ENCODE assay signal across 1 cellular context in genomic region chr11:62671604-62672528, GRCh38.
TF ChIP-seq lines count a peak whose summit lies in the region.

Gene LBHD1, minus strand, starts transcription at chr11:62672267. Its CDS starts 2,236 bp downstream, at chr11:62670031.
A gene with protein sequence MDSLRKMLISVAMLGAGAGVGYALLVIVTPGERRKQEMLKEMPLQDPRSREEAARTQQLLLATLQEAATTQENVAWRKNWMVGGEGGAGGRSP (plus strand): TSS chr11:62671673. CDS start chr11:62671746, 73 bp downstream.

TF ChIP-seq in HepG2, 621 proteins besides CTCF, POLR2A, EP300 and RAD21 (continued from another document):
- TF ChIP-seq ZNF407 (CRISPR knock-in tag; IDR thresholded peaks at IDR 0.05; ENCODE audit: not compliant biosample characterization) (peak; percentile 30), XRCC5 (optimal IDR thresholded peaks at IDR 0.05; ENCODE audit: low read length) (peak; percentile 80), SKI (IDR thresholded peaks at IDR 0.05; ENCODE audit: partially characterized antibody) (no peak), TARDBP (CRISPR knock-in tag; IDR thresholded peaks at IDR 0.05) (peak; percentile 50; the same call in 1 of the 2 replicates), ZNF317 (CRISPR knock-in tag; IDR thresholded peaks at IDR 0.05) (no peak), ZFP41 (CRISPR knock-in tag; IDR thresholded peaks at IDR 0.05; ENCODE audit: borderline replicate concordance) (peak; percentile 79; the same call in 1 of the 2 replicates), TRIM24 (CRISPR knock-in tag; IDR thresholded peaks at IDR 0.05) (no peak), SPEN (CRISPR knock-in tag; IDR thresholded peaks at IDR 0.05; ENCODE audit: low read depth) (peak; percentile 92), ZNF775 (CRISPR knock-in tag; IDR thresholded peaks at IDR 0.05; ENCODE audit: borderline replicate concordance) (no peak), GABPA (IDR thresholded peaks at IDR 0.05; ENCODE audit: low read depth, low read length) (peak; percentile 51), GABPA (CRISPR knock-in tag; IDR thresholded peaks at IDR 0.05; ENCODE audit: low read depth) (peak; percentile 88), FOXO1 (CRISPR knock-in tag; IDR thresholded peaks at IDR 0.05) (peak; percentile 2; the same call in 1 of the 2 replicates), ZNF768 (CRISPR knock-in tag; IDR thresholded peaks at IDR 0.05) (peak; percentile 65; the same call in 1 of the 2 replicates), DR1 (CRISPR knock-in tag; IDR thresholded peaks at IDR 0.05) (peak; percentile 70), HDAC2 (CRISPR knock-in tag; IDR thresholded peaks at IDR 0.05) (peak; percentile 48; the same call in 1 of the 2 replicates), CBX1 (IDR thresholded peaks at IDR 0.05; ENCODE audit: low read depth) (no peak), NFRKB (IDR thresholded peaks at IDR 0.05) (no peak), ATF1 (CRISPR knock-in tag; IDR thresholded peaks at IDR 0.05) (no peak)
- TF ChIP-seq, protein P1, sequence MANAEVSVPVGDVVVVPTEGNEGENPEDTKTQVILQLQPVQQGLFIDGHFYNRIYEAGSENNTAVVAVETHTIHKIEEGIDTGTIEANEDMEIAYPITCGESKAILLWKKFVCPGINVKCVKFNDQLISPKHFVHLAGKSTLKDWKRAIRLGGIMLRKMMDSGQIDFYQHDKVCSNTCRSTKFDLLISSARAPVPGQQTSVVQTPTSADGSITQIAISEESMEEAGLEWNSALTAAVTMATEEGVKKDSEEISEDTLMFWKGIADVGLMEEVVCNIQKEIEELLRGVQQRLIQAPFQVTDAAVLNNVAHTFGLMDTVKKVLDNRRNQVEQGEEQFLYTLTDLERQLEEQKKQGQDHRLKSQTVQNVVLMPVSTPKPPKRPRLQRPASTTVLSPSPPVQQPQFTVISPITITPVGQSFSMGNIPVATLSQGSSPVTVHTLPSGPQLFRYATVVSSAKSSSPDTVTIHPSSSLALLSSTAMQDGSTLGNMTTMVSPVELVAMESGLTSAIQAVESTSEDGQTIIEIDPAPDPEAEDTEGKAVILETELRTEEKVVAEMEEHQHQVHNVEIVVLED (CRISPR knock-in tag; IDR thresholded peaks at IDR 0.05; ENCODE audit: borderline replicate concordance): peak; percentile 63; the same call in 1 of the 2 replicates
- TF ChIP-seq, protein P2, sequence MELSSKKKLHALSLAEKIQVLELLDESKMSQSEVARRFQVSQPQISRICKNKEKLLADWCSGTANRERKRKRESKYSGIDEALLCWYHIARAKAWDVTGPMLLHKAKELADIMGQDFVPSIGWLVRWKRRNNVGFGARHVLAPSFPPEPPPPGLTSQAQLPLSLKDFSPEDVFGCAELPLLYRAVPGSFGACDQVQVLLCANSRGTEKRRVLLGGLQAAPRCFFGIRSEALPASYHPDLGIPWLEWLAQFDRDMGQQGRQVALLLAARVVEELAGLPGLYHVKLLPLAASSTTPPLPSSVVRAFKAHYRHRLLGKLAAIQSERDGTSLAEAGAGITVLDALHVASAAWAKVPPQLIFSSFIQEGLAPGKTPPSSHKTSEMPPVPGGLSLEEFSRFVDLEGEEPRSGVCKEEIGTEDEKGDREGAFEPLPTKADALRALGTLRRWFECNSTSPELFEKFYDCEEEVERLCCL (CRISPR knock-in tag; IDR thresholded peaks at IDR 0.05; ENCODE audit: borderline replicate concordance): peak; percentile 88
- TF ChIP-seq, protein P3, sequence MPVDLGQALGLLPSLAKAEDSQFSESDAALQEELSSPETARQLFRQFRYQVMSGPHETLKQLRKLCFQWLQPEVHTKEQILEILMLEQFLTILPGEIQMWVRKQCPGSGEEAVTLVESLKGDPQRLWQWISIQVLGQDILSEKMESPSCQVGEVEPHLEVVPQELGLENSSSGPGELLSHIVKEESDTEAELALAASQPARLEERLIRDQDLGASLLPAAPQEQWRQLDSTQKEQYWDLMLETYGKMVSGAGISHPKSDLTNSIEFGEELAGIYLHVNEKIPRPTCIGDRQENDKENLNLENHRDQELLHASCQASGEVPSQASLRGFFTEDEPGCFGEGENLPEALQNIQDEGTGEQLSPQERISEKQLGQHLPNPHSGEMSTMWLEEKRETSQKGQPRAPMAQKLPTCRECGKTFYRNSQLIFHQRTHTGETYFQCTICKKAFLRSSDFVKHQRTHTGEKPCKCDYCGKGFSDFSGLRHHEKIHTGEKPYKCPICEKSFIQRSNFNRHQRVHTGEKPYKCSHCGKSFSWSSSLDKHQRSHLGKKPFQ (CRISPR knock-in tag; IDR thresholded peaks at IDR 0.05; ENCODE audit: insufficient replicate concordance): peak; percentile 79
- TF ChIP-seq, protein P4, sequence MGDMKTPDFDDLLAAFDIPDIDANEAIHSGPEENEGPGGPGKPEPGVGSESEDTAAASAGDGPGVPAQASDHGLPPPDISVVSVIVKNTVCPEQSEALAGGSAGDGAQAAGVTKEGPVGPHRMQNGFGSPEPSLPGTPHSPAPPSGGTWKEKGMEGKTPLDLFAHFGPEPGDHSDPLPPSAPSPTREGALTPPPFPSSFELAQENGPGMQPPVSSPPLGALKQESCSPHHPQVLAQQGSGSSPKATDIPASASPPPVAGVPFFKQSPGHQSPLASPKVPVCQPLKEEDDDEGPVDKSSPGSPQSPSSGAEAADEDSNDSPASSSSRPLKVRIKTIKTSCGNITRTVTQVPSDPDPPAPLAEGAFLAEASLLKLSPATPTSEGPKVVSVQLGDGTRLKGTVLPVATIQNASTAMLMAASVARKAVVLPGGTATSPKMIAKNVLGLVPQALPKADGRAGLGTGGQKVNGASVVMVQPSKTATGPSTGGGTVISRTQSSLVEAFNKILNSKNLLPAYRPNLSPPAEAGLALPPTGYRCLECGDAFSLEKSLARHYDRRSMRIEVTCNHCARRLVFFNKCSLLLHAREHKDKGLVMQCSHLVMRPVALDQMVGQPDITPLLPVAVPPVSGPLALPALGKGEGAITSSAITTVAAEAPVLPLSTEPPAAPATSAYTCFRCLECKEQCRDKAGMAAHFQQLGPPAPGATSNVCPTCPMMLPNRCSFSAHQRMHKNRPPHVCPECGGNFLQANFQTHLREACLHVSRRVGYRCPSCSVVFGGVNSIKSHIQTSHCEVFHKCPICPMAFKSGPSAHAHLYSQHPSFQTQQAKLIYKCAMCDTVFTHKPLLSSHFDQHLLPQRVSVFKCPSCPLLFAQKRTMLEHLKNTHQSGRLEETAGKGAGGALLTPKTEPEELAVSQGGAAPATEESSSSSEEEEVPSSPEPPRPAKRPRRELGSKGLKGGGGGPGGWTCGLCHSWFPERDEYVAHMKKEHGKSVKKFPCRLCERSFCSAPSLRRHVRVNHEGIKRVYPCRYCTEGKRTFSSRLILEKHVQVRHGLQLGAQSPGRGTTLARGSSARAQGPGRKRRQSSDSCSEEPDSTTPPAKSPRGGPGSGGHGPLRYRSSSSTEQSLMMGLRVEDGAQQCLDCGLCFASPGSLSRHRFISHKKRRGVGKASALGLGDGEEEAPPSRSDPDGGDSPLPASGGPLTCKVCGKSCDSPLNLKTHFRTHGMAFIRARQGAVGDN (CRISPR knock-in tag; IDR thresholded peaks at IDR 0.05): peak; percentile 86
TF ChIP-seq in HepG2: peak in this region for 255.
